Comparison of ENCODE assay signal across 17 cellular contexts in the genomic region with DNA sequence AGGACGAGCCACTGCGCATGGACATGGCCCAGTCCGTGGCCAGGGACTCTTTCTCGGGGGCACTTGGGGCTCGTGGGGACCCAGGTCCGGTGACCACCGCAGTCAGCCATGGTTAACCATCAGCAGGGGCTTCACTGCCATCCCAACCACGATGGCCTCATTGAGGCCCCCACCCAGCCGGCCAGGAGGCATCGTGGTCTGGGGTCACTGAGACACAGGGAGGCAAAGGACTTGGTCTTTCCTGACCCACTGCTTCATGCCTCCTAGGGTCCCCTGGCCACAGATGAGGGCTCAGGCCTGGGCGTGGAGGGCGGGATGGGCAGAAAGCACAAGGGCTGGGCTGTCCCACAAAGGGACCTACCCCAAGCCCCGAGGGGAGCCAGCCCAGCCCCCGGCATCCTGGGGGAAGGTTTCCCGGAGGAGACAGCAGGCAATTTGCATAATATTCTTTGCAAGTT. TPM values are rescaled to one million over a fixed set of nuclear protein-coding genes. Genes with fewer than 3 reads are reported as not detected.
DNase-seq lines count a peak whose midpoint lies in the region; FAIRE-seq and TF ChIP-seq lines count a peak whose summit lies in the region.
"Had no signal": no experiment of that assay in that cellular context is flagged by ENCODE, and none has a peak within 500 bp of the region (broad histone marks: within the 10 kb centered on the region; RNA-seq: fewer than 3 reads in every experiment).

No MANE protein-coding gene starts in this region.

- no peak for TF ChIP-seq RAD21 in H1 (IDR thresholded peaks at IDR 0.05 in 1 of 2, conservative IDR thresholded peaks at IDR 0.05 in 1 of 2; ENCODE audit: low read depth in 2 of 2, low read length in 2 of 2)
- no peak for TF ChIP-seq RAD21 in neural cell (conservative IDR thresholded peaks at IDR 0.05)

- no peak overlapping the region for H2AFZ ChIP-seq in H1 (ENCODE audit: low read length)
- no peak overlapping the region for H2AFZ ChIP-seq in neural cell (ENCODE audit: low read depth, low read length)

- no peaks in the 10 kb centered on the region for H3F3A ChIP-seq in neural cell (ENCODE audit: insufficient read depth, low read length, poor library complexity, severe bottlenecking)

- H4K20me1 ChIP-seq in H1 (replicated peaks in 1 of 2; ENCODE audit: control insufficient read depth in 1 of 2, insufficient read depth in 2 of 2, low read length in 2 of 2) (peaks cover 3 to 5% of the 10 kb centered on the region in 2 experiments), neural cell (ENCODE audit: insufficient read depth) (no peaks in the 10 kb centered on the region)

- no peak overlapping the region for H3K14ac ChIP-seq in H1 (ENCODE audit: insufficient read length)

- H3K4ac ChIP-seq in H1 (replicated peaks; ENCODE audit: insufficient read length, low read depth, low read length), result peak overlapping the region; percentile 38

- H3K23ac ChIP-seq in H1 (ENCODE audit: insufficient read length), result no peak overlapping the region

- TF ChIP-seq EP300 in H1 (IDR thresholded peaks at IDR 0.05; ENCODE audit: borderline replicate concordance in 1 of 2, low read depth in 2 of 2, low read length in 2 of 2) (no peak), neural cell (conservative IDR thresholded peaks at IDR 0.05; ENCODE audit: poor library complexity, severe bottlenecking) (no peak)

- H3K79me1 ChIP-seq in H1 (ENCODE audit: low read depth, low read length), result no peaks in the 10 kb centered on the region; the same call in 1 of the 2 replicates

- H3K79me2 ChIP-seq in H1 (ENCODE audit: control insufficient read depth in 1 of 2, insufficient read depth in 2 of 2, low read length in 2 of 2) (peaks cover 0 to 6% of the 10 kb centered on the region in 2 experiments; a peak in 1 of 4 replicates), neural cell (replicated peaks; ENCODE audit: insufficient read depth, low read length) (no peaks in the 10 kb centered on the region)

- H3K23me2 ChIP-seq in H1 (ENCODE audit: low read depth, low read length), result no peaks in the 10 kb centered on the region

- FAIRE-seq in H1 (lab: Jason Lieb, UNC), result no peak
- FAIRE-seq: bronchial epithelial cell had no signal

- POLR2A ChIA-PET in H1 (lab: Charles Lee; ENCODE audit: partially characterized antibody), result interaction anchor here (1.1 kb wide), 1 partner anchor 23 kb away, joined by 4 read pairs; no protein-coding TSS in a partner anchor

- peaks cover 0 to 34% (median 18%) of the 10 kb centered on the region in 4 experiments; a peak in 6 of 7 replicates for H3K4me1 ChIP-seq in H1 (replicated peaks in 1 of 4; ENCODE audit: control insufficient read depth in 3 of 4, insufficient read depth in 4 of 4, low read length in 3 of 4)
- H3K4me1 ChIP-seq: foreskin keratinocyte had no signal

- H3K56ac ChIP-seq in H1 (replicated peaks; ENCODE audit: insufficient read length, low read depth, low read length), result no peak overlapping the region

- H4K91ac ChIP-seq in H1 (replicated peaks; ENCODE audit: insufficient read length, low read length), result peak overlapping the region; percentile 85

- DNase-seq in stimulated activated CD4-positive, alpha-beta T cell treated with anti-CD3 and anti-CD28 coated beads, Interleukin-4, amount 100 ng/mL, for 1 hour, result peak; percentile 1
- DNase-seq in stimulated activated CD4-positive, alpha-beta T cell treated with anti-CD3 and anti-CD28 coated beads, Interleukin-2, amount 100 ng/mL, for 24 hours, result no peak
- no peak for DNase-seq in H1 (ENCODE audit: low read depth in 1 of 2, low spot score in 2 of 2)
- DNase-seq in NCI-H2196 treated with DMSO at 0.1 percent for 48 hours (lab: John Stamatoyannopoulos, UW; ENCODE audit: unreplicated experiment), result no peak
- DNase-seq in kidney tubule cell (ENCODE audit: low spot score), result no peak
- no peak for DNase-seq in AML-193 (lab: John Stamatoyannopoulos, UW)
- no peak for DNase-seq in NCI-H748 (lab: John Stamatoyannopoulos, UW; ENCODE audit: unreplicated experiment)
- DNase-seq: activated CD4-positive, CD25-positive, alpha-beta regulatory T cell treated with anti-CD3 and anti-CD28 coated beads, Interleukin-2, amount 50 U/mL, for 72 hours; effector memory CD8-positive, alpha-beta T cell; foreskin keratinocyte; islet precursor cell; MG63; NCI-H2107; NCI-H748 treated with DMSO at 0.1 percent for 48 hours had no signal

- H3K4me3 ChIP-seq in H1 (ENCODE audit: extremely low read depth in 1 of 4, insufficient read depth in 2 of 4, low read depth in 3 of 4, low read length in 4 of 4), result no peak overlapping the region
- H3K4me3 ChIP-seq in neural cell (ENCODE audit: low read length), result peak overlapping the region; percentile 36
- H3K4me3 ChIP-seq: MG63, mucosa of descending colon had no signal

- H3K36me3 ChIP-seq in H1 (ENCODE audit: control insufficient read depth in 2 of 4, insufficient read depth in 4 of 4, low read length in 3 of 4) (no peaks in the 10 kb centered on the region), neural cell (ENCODE audit: insufficient read depth, low read length) (no peaks in the 10 kb centered on the region)

- H2BK120ac ChIP-seq in H1 (replicated peaks; ENCODE audit: low read depth, low read length), result no peak overlapping the region

- 0 out of 2 replicates have a peak overlapping the region, but pooled peaks have one; percentile 47 for H2AK5ac ChIP-seq in H1 (ENCODE audit: low read depth, low read length)

- TF ChIP-seq CTCF in H1 (IDR thresholded peaks at IDR 0.05; ENCODE audit: control extremely low read depth in 1 of 3, insufficient read depth in 1 of 3, low read depth in 1 of 3, low read length in 3 of 3) (no peak), neural cell (IDR thresholded peaks at IDR 0.05; ENCODE audit: poor library complexity, severe bottlenecking) (no peak)

- peak overlapping the region; percentile 60 for H3K18ac ChIP-seq in H1 (ENCODE audit: extremely low read depth, low read length)

- H2BK20ac ChIP-seq in H1 (ENCODE audit: low read length), result no peak overlapping the region

- no peak overlapping the region; the same call in 1 of the 2 replicates for H3K27ac ChIP-seq in H1 (ENCODE audit: low read depth, low read length)
- H3K27ac ChIP-seq in neural cell (ENCODE audit: low read length), result no peak overlapping the region
- H3K27ac ChIP-seq: foreskin keratinocyte had no signal

- H3K9me2 ChIP-seq in neural cell (ENCODE audit: insufficient read depth, low read length), result no peaks in the 10 kb centered on the region

- H4K5ac ChIP-seq in H1 (ENCODE audit: insufficient read length, low read depth, low read length), result no peak overlapping the region

- 91% methylated on average over 15 of the region's 15 CpGs; no CpG with 5 or more reads in 1 of the 2 experiments for WGBS in H1 (ENCODE audit: extremely low coverage in 1 of 2, insufficient coverage in 1 of 2, insufficient read length in 1 of 2, insufficient replicate concordance in 2 of 2, low coverage in 1 of 2, low lambda C conversion rate in 2 of 2, missing lambda C conversion rate in 1 of 2), 2 experiments

- no peak overlapping the region for H3K9ac ChIP-seq in H1 (replicated peaks in 1 of 4; ENCODE audit: extremely low read depth in 1 of 4, low read depth in 3 of 4, low read length in 3 of 4)
- no peak overlapping the region for H3K9ac ChIP-seq in neural cell (ENCODE audit: low read length)

- H2BK5ac ChIP-seq in H1 (ENCODE audit: low read depth, low read length), result no peak overlapping the region

- CTCF ChIA-PET in H1 (lab: Charles Lee; ENCODE audit: partially characterized antibody), result interaction anchor here (0.8 kb wide), 1 partner anchor 121 kb away, joined by 3 read pairs; no protein-coding TSS in a partner anchor

- no peak overlapping the region for H3K4me2 ChIP-seq in H1 (ENCODE audit: insufficient read depth in 1 of 2, low read depth in 2 of 2, low read length in 2 of 2)
- H3K4me2 ChIP-seq in neural cell (ENCODE audit: low read length), result no peak overlapping the region

- peak overlapping the region; percentile 74; the same call in 1 of the 2 replicates for H4K8ac ChIP-seq in H1 (ENCODE audit: extremely low read depth, insufficient read depth, low read length)

- peak overlapping the region; percentile 61; the same call in 1 of the 2 replicates for H2BK15ac ChIP-seq in H1 (ENCODE audit: low read length)

- TF ChIP-seq POLR2A in H1 (IDR thresholded peaks at IDR 0.05; ENCODE audit: control extremely low read depth in 1 of 2, low read depth in 2 of 2, low read length in 2 of 2), result no peak

- H2BK12ac ChIP-seq in H1 (ENCODE audit: low read depth, low read length), result 0 out of 2 replicates have a peak overlapping the region, but pooled peaks have one; percentile 9

- H3K27me3 ChIP-seq in H1 (replicated peaks in 1 of 4; ENCODE audit: control insufficient read depth in 3 of 4, extremely low read depth in 1 of 4, insufficient read depth in 3 of 4, low read length in 3 of 4), result peaks cover 0 to 8% (median 5%) of the 10 kb centered on the region in 4 experiments; a peak in 2 of 7 replicates
- H3K27me3 ChIP-seq in neural cell (ENCODE audit: insufficient read depth, low read depth, low read length), result no peaks in the 10 kb centered on the region
- H3K27me3 ChIP-seq: foreskin keratinocyte, MG63 had no signal

- no peaks in the 10 kb centered on the region for H3K9me3 ChIP-seq in H1 (ENCODE audit: insufficient read depth in 2 of 2, low read depth in 1 of 2, low read length in 1 of 2)
- H3K9me3 ChIP-seq in neural cell (ENCODE audit: low read length), result no peaks in the 10 kb centered on the region
- H3K9me3 ChIP-seq: MG63, mucosa of descending colon had no signal

RNA-seq across cellular contexts. Expression of a gene that starts 6.6 kb away (rescaled TPM):
- 13.6 and 14.0 TPM in 2 replicates for total RNA-seq in H1 (2021; fragmentation: NEBNext Ultra II Directional; extraction: Animal tissue kit (Norgen Biotek cat#: 25700))
- 8.3 and 14.9 TPM in 2 replicates for polyA plus RNA-seq in H1 (2011; rRNA removed)
- 10.8 TPM for polyA plus RNA-seq in H1 (2011; cell fraction: cytosol; rRNA removed)
- polyA plus RNA-seq in H1 (2011; cell fraction: nucleus; rRNA removed), result 16.7 TPM
- polyA plus RNA-seq in H1 (2012, experiment 1 of 2), result 6.6 to 9.5 TPM (median 8.4 TPM) in 4 replicates
- 5.6 TPM for polyA plus RNA-seq in H1 (2012, experiment 2 of 2)
- 6.3 TPM for polyA plus RNA-seq in H1 (2013, experiment 1 of 2)
- polyA plus RNA-seq in H1 (2013, experiment 2 of 2), result 6.3 TPM
- polyA minus RNA-seq in H1 (2011; rRNA and poly(A)+ RNA removed), result 6.4 and 8.3 TPM in 2 replicates
- 12.7 TPM for polyA minus RNA-seq in H1 (2011; cell fraction: cytosol; rRNA and poly(A)+ RNA removed)
- polyA minus RNA-seq in H1 (2011; cell fraction: nucleus; rRNA and poly(A)+ RNA removed), result 10.0 TPM
- 1.7 and 1.8 TPM in 2 replicates for polyA plus RNA-seq in neural cell
- 4.3 and 4.6 TPM in 2 replicates for polyA minus RNA-seq in neural cell

RNA-seq across cellular contexts. Expression of a gene that starts 30.2 kb away (rescaled TPM):
- 34.9 and 35.3 TPM in 2 replicates for total RNA-seq in H1 (2021; fragmentation: NEBNext Ultra II Directional; extraction: Animal tissue kit (Norgen Biotek cat#: 25700))
- polyA plus RNA-seq in H1 (2011; rRNA removed), result 22.3 and 36.1 TPM in 2 replicates
- polyA plus RNA-seq in H1 (2011; cell fraction: cytosol; rRNA removed), result 29.7 TPM
- 51.9 TPM for polyA plus RNA-seq in H1 (2011; cell fraction: nucleus; rRNA removed)
- 27.3 to 39.7 TPM (median 36.4 TPM) in 4 replicates for polyA plus RNA-seq in H1 (2012, experiment 1 of 2)
- 42.5 TPM for polyA plus RNA-seq in H1 (2012, experiment 2 of 2)
- 22.7 TPM for polyA plus RNA-seq in H1 (2013, experiment 1 of 2)
- polyA plus RNA-seq in H1 (2013, experiment 2 of 2), result 22.4 TPM
- polyA minus RNA-seq in H1 (2011; rRNA and poly(A)+ RNA removed), result 16.0 TPM in 2 replicates
- polyA minus RNA-seq in H1 (2011; cell fraction: cytosol; rRNA and poly(A)+ RNA removed), result 31.0 TPM
- polyA minus RNA-seq in H1 (2011; cell fraction: nucleus; rRNA and poly(A)+ RNA removed), result 33.8 TPM
- polyA plus RNA-seq in neural cell, result 15.0 and 20.6 TPM in 2 replicates
- polyA minus RNA-seq in neural cell, result 27.9 and 38.5 TPM in 2 replicates
